In the genomic region with DNA sequence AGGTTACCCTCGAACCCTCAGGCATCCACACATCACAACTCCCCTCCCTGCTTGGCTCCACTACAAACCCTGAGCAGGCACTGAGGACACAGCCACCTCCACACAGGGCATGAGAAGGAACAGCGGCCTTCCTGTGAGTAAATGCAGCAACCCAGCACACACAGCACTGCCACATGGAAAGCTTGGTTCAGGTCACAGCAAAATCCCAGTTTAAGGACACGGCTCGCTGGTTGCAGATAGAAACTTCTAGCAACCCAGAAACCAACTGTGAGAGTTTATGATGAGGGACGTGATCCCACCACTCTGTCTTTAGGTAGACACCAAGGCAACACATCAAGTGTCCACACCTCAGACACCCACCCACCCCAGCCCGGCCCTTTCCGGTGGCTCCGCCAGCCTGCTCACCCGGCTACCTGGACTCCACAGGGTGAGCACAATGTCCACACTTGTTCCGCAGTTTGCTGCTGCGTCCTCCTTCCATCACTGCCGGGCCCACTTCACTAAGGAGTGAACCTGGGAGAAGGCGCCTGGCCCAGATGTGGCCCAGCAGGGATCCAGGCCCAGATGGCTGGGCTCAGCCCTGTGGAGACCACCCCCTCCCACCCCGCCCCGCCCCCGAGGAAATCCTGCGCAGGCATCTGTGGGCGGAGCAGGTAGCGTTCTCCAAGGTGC, we compare ENCODE assay signal across 14 cellular contexts. TPM values are rescaled to one million over a fixed set of nuclear protein-coding genes. Genes with fewer than 3 reads are reported as not detected.
"Had no signal": no experiment of that assay in that cellular context is flagged by ENCODE, and none has a peak within 500 bp of the region (broad histone marks: within the 10 kb centered on the region; RNA-seq: fewer than 3 reads in every experiment).

No MANE protein-coding gene starts in this region.

- ATAC-seq: activated CD4-positive, alpha-beta T cell treated with anti-CD3 and anti-CD28 coated beads for 36 hours; activated CD8-positive, alpha-beta T cell treated with anti-CD3 and anti-CD28 coated beads for 36 hours; left lung; natural killer cell had no signal

- H3K27ac ChIP-seq: heart right ventricle, left lung, upper lobe of right lung had no signal

- H3K4me1 ChIP-seq: upper lobe of right lung had no signal

- H3K9me3 Mint-ChIP-seq: activated CD8-positive, alpha-beta T cell treated with anti-CD3 and anti-CD28 coated beads for 36 hours; memory B cell; natural killer cell; stimulated activated naive CD8-positive, alpha-beta T cell treated with anti-CD3 and anti-CD28 coated beads, Interleukin-15, Interleukin-2, amounts not matched to agents 100 ng/mL and 50 ng/mL, for 24 hours had no signal

- H3K9me3 ChIP-seq: heart right ventricle, left lung, upper lobe of right lung had no signal

- H3K4me3 ChIP-seq: heart right ventricle, left lung, upper lobe of right lung had no signal

- H3K27me3 Mint-ChIP-seq: activated CD4-positive, alpha-beta T cell treated with anti-CD3 and anti-CD28 coated beads for 36 hours; activated CD8-positive, alpha-beta T cell treated with anti-CD3 and anti-CD28 coated beads for 36 hours; memory B cell; stimulated activated naive CD8-positive, alpha-beta T cell treated with anti-CD3 and anti-CD28 coated beads, Interleukin-15, Interleukin-2, amounts not matched to agents 100 ng/mL and 50 ng/mL, for 24 hours had no signal

- H3K36me3 Mint-ChIP-seq: memory B cell, natural killer cell had no signal

- DNase-seq: activated CD4-positive, alpha-beta T cell treated with anti-CD3 and anti-CD28 coated beads for 36 hours; activated CD8-positive, alpha-beta memory T cell treated with anti-CD3 and anti-CD28 coated beads, Interleukin-2, amount 50 U/mL, for 48 hours; activated CD8-positive, alpha-beta T cell treated with anti-CD3 and anti-CD28 coated beads for 36 hours; effector CD4-positive, alpha-beta T cell; heart right ventricle; left lung; natural killer cell; stimulated activated CD4-positive, alpha-beta T cell treated with anti-CD3 and anti-CD28 coated beads, Interleukin-4, amount 100 ng/mL, for 1 hour; stimulated activated CD8-positive, alpha-beta memory T cell treated with anti-CD3 and anti-CD28 coated beads, Interleukin-4, amount 100 ng/mL, for 48 hours; upper lobe of right lung had no signal

- H3K27ac Mint-ChIP-seq: activated CD4-positive, alpha-beta T cell treated with anti-CD3 and anti-CD28 coated beads for 36 hours; activated CD8-positive, alpha-beta T cell treated with anti-CD3 and anti-CD28 coated beads for 36 hours; memory B cell; natural killer cell; stimulated activated naive CD8-positive, alpha-beta T cell treated with anti-CD3 and anti-CD28 coated beads, Interleukin-15, Interleukin-2, amounts not matched to agents 100 ng/mL and 50 ng/mL, for 24 hours had no signal

- H3K27me3 ChIP-seq: heart right ventricle, left lung, upper lobe of right lung had no signal

- H3K4me3 Mint-ChIP-seq: activated CD4-positive, alpha-beta T cell treated with anti-CD3 and anti-CD28 coated beads for 36 hours; activated CD8-positive, alpha-beta T cell treated with anti-CD3 and anti-CD28 coated beads for 36 hours; memory B cell; natural killer cell; stimulated activated naive CD8-positive, alpha-beta T cell treated with anti-CD3 and anti-CD28 coated beads, Interleukin-15, Interleukin-2, amounts not matched to agents 100 ng/mL and 50 ng/mL, for 24 hours had no signal

RNA-seq across cellular contexts. Expression of a gene that starts 57.5 kb away (rescaled TPM):
- polyA plus RNA-seq: fibroblast of lung, keratinocyte had no signal
